Comparison of ENCODE assay signal across 14 cellular contexts in genomic region chr5:106415541-106415940, GRCh38.
DNase-seq lines count a peak whose midpoint lies in the region; ATAC-seq, FAIRE-seq and TF ChIP-seq lines count a peak whose summit lies in the region.
"Had no signal": no experiment of that assay in that cellular context is flagged by ENCODE, and none has a peak within 500 bp of the region (broad histone marks: within the 10 kb centered on the region; RNA-seq: fewer than 3 reads in every experiment).

No MANE protein-coding gene starts in this region.

- H3K36me3 Mint-ChIP-seq in Calu3 (ENCODE audit: insufficient read depth, unreplicated experiment) (no peaks in the 10 kb centered on the region), endodermal cell (ENCODE audit: low read depth) (no peaks in the 10 kb centered on the region)

- H3K4me2 ChIP-seq in neuronal stem cell (ENCODE audit: insufficient read depth, low read length, poor library complexity, severe bottlenecking), result no peak overlapping the region
- H3K4me2 ChIP-seq: BLaER1 treated with 17β-estradiol and CSF1 and Interleukin-3, amounts not matched to agents 10 nM and 100 nM had no signal

- intact Hi-C loops in Calu3 (cut with micrococcal nuclease; ENCODE audit: unreplicated experiment), result no loop called here

- no peak overlapping the region for H3K18ac ChIP-seq in neuronal stem cell (ENCODE audit: low read length)

- H2BK12ac ChIP-seq in neuronal stem cell (ENCODE audit: low read length), result no peak overlapping the region

- 94 to 100% methylated on average over 3 to 4 of the region's 4 CpGs for WGBS in endodermal cell (ENCODE audit: insufficient coverage in 1 of 2, insufficient read length in 1 of 2), 2 experiments
- no CpG with 5 or more reads among the region's 4 CpGs for WGBS in neuronal stem cell (ENCODE audit: extremely low coverage in 2 of 2, insufficient read length in 2 of 2, insufficient replicate concordance in 1 of 2), 2 donors

- H2AK5ac ChIP-seq in neuronal stem cell (ENCODE audit: low read depth, low read length), result no peak overlapping the region

- no TSS peak for BruUV-seq in Calu3 (replicated peaks; lab: Mats Ljungman, UMichigan)

- CTCF ChIA-PET in Calu3 (lab: Charles Lee), result interaction anchor here (0.8 kb wide), 1 partner anchor 39 kb away, joined by 3 read pairs; no protein-coding TSS in a partner anchor

- DNase-seq in Calu3 (peak; percentile 15), RPMI7951 (ENCODE audit: low read depth) (peak; percentile 57), endodermal cell (peak; percentile 29), neuronal stem cell (ENCODE audit: low spot score) (no peak), H7 (no peak), frontal cortex (ENCODE audit: low spot score in 2 of 2) (no peak)
- DNase-seq: DMS79 treated with DMSO at 0.1 percent for 48 hours, kidney glomerular epithelial cell, upper lobe of right lung had no signal

- H3K4ac ChIP-seq in neuronal stem cell (ENCODE audit: low read length), result no peak overlapping the region

- peak overlapping the region; percentile 3 for H2AFZ ChIP-seq in neuronal stem cell (ENCODE audit: low read length)

- ATAC-seq in HG03097 (IDR thresholded peaks at IDR 0.05; ENCODE audit: low FRiP score, unreplicated experiment), result no peak
- ATAC-seq in GM19395 (IDR thresholded peaks at IDR 0.05; ENCODE audit: unreplicated experiment), result no peak
- ATAC-seq: upper lobe of right lung had no signal

- H3K9me3 Mint-ChIP-seq in Calu3 (ENCODE audit: low read depth, unreplicated experiment) (no peaks in the 10 kb centered on the region), endodermal cell (no peaks in the 10 kb centered on the region)

- no peak overlapping the region for H2BK5ac ChIP-seq in neuronal stem cell (ENCODE audit: low read length)

- H3K9me3 ChIP-seq in endodermal cell (ENCODE audit: control insufficient read depth, low read length) (no peaks in the 10 kb centered on the region), neuronal stem cell (replicated peaks in 1 of 2; ENCODE audit: control insufficient read depth in 2 of 2, insufficient read depth in 1 of 2, low read depth in 1 of 2, low read length in 2 of 2) (no peaks in the 10 kb centered on the region)
- H3K9me3 ChIP-seq: BLaER1 treated with 17β-estradiol and CSF1 and Interleukin-3, amounts not matched to agents 10 nM and 100 nM; upper lobe of right lung had no signal

- no peak for TF ChIP-seq CTCF in Calu3 (IDR thresholded peaks at IDR 0.05; ENCODE audit: unreplicated experiment)
- no peak for TF ChIP-seq CTCF in endodermal cell (conservative IDR thresholded peaks at IDR 0.05)

- H3K4me3 Mint-ChIP-seq in Calu3 (ENCODE audit: low read depth, unreplicated experiment), result no peak overlapping the region
- H3K4me3 Mint-ChIP-seq in endodermal cell, result no peak overlapping the region

- H2BK120ac ChIP-seq in neuronal stem cell (ENCODE audit: low read depth, low read length), result no peak overlapping the region

- no peaks in the 10 kb centered on the region for H3K79me1 ChIP-seq in neuronal stem cell (ENCODE audit: low read depth, low read length)

- no peak overlapping the region for H3K23ac ChIP-seq in neuronal stem cell (ENCODE audit: low read depth, low read length, poor library complexity)

- H3K14ac ChIP-seq in neuronal stem cell (ENCODE audit: low read length), result no peak overlapping the region

- H3K27me3 ChIP-seq in endodermal cell (ENCODE audit: control insufficient read depth, insufficient read depth, low read length, poor library complexity, severe bottlenecking) (no peaks in the 10 kb centered on the region), neuronal stem cell (ENCODE audit: control insufficient read depth in 3 of 3, insufficient read depth in 3 of 3, low read depth in 1 of 3, low read length in 3 of 3) (no peaks in the 10 kb centered on the region), H7 (ENCODE audit: control insufficient read depth, insufficient read depth, low read length) (no peaks in the 10 kb centered on the region)
- H3K27me3 ChIP-seq: BLaER1 treated with 17β-estradiol and CSF1 and Interleukin-3, amounts not matched to agents 10 nM and 100 nM; upper lobe of right lung had no signal

- H3K27ac Mint-ChIP-seq in Calu3 (ENCODE audit: unreplicated experiment) (no peak overlapping the region), endodermal cell (no peak overlapping the region)

- no peak overlapping the region for H4K8ac ChIP-seq in neuronal stem cell (ENCODE audit: low read depth, low read length)

- no peaks in the 10 kb centered on the region for H3K36me3 ChIP-seq in endodermal cell (ENCODE audit: control insufficient read depth, insufficient read depth, low read length)
- H3K36me3 ChIP-seq in neuronal stem cell (replicated peaks in 1 of 2; ENCODE audit: control insufficient read depth in 2 of 2, insufficient read depth in 2 of 2, low read length in 2 of 2), result no peaks in the 10 kb centered on the region
- H3K36me3 ChIP-seq in H7 (replicated peaks; ENCODE audit: control insufficient read depth, insufficient read depth, low read length), result no peaks in the 10 kb centered on the region
- H3K36me3 ChIP-seq: BLaER1 treated with 17β-estradiol and CSF1 and Interleukin-3, amounts not matched to agents 10 nM and 100 nM; upper lobe of right lung had no signal

- H3K4me1 Mint-ChIP-seq in Calu3 (ENCODE audit: low read depth, unreplicated experiment) (peaks cover 12% of the 10 kb centered on the region), endodermal cell (no peaks in the 10 kb centered on the region)

- H3K4me3 ChIP-seq in endodermal cell (ENCODE audit: low read length), result no peak overlapping the region
- H3K4me3 ChIP-seq in neuronal stem cell (ENCODE audit: low read length in 2 of 2), result no peak overlapping the region
- no peak overlapping the region for H3K4me3 ChIP-seq in H7 (ENCODE audit: insufficient read depth, low read depth, low read length)
- H3K4me3 ChIP-seq: BLaER1 treated with 17β-estradiol and CSF1 and Interleukin-3, amounts not matched to agents 10 nM and 100 nM; upper lobe of right lung had no signal

- H3K4me1 ChIP-seq in endodermal cell (ENCODE audit: control insufficient read depth, insufficient read depth, low read length) (no peaks in the 10 kb centered on the region), neuronal stem cell (ENCODE audit: control insufficient read depth in 2 of 2, insufficient read depth in 1 of 2, low read depth in 1 of 2, low read length in 2 of 2) (no peaks in the 10 kb centered on the region)
- H3K4me1 ChIP-seq: BLaER1 treated with 17β-estradiol and CSF1 and Interleukin-3, amounts not matched to agents 10 nM and 100 nM; upper lobe of right lung had no signal

- H3K9ac ChIP-seq in endodermal cell (ENCODE audit: extremely low read depth, low read length, poor library complexity, severe bottlenecking), result no peak overlapping the region
- no peak overlapping the region for H3K9ac ChIP-seq in neuronal stem cell (ENCODE audit: low read depth, low read length, poor library complexity)
- H3K9ac ChIP-seq: BLaER1 treated with 17β-estradiol and CSF1 and Interleukin-3, amounts not matched to agents 10 nM and 100 nM had no signal

- no peak overlapping the region for H4K91ac ChIP-seq in neuronal stem cell (ENCODE audit: low read depth, low read length, poor library complexity)

- H2BK15ac ChIP-seq in neuronal stem cell (ENCODE audit: low read length), result no peak overlapping the region

- no peak for FAIRE-seq in frontal cortex (lab: Jason Lieb, UNC)
- FAIRE-seq: GM12892, H1 had no signal

- H3K27ac ChIP-seq in endodermal cell (ENCODE audit: low read depth, low read length), result no peak overlapping the region
- H3K27ac ChIP-seq in neuronal stem cell (replicated peaks; ENCODE audit: low read length), result no peak overlapping the region
- H3K27ac ChIP-seq: BLaER1 treated with 17β-estradiol and CSF1 and Interleukin-3, amounts not matched to agents 10 nM and 100 nM; upper lobe of right lung had no signal

- no peaks in the 10 kb centered on the region for H3K27me3 Mint-ChIP-seq in Calu3 (ENCODE audit: unreplicated experiment)
- no peaks in the 10 kb centered on the region for H3K27me3 Mint-ChIP-seq in endodermal cell (ENCODE audit: insufficient read depth)

Comparison
In these comparisons a context has a peak if more than half of its experiments do, and no peak if none do; other contexts are left out.
1. DNase-seq: peak in Calu3 (single experiment), RPMI7951 (single experiment) and endodermal cell (single experiment); none in neuronal stem cell (single experiment), H7 (single experiment) and frontal cortex (0 of 2).